ENCODE assay signal across 8 cellular contexts in the genomic region with DNA sequence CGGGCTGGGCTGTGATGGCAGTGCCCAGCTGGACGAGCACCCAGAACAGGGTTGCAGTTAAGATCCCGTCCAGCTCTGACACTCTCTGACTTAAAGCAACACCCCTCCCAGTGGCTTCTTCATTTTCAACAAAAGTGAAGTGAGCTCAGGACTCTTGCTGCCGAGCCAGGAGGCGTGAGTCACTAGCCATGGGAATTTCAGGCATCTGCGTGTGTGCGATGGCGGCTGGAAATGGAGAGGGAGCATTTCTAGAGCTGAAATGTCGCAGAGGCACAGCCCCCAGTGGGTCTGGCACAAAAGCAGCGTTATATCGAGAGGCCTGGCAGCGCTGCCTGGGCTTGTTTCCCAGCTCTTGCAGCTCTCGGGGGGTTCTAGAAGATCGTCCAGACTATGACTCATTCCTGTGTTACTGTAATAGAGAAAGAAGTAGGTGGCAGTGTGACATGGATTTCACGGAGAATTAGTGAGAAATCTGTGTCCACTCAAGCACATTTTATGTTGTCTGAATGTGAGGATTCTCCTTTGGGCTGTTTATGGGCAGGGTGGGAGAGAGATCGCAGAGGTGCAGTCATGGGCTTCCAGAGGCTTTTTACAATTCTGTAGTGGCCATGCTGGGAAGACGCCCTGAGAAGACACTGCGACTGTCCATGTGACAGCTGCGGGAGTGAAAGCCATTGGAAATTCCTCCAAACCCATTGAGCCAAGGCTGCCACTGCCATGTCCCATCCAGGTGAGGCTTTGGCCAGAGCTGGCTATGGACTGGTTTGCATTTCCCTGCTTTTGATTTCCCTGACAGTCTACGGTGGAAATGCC.
DNase-seq lines count a peak whose midpoint lies in the region; ATAC-seq, FAIRE-seq and TF ChIP-seq lines count a peak whose summit lies in the region.

No MANE protein-coding gene starts in this region.

- H3K9me1 ChIP-seq in K562 (ENCODE audit: control insufficient read depth, insufficient read depth, low read length) = peaks cover 3% of the 10 kb centered on the region

- CTCF ChIA-PET in K562 (lab: Yijun Ruan, JAX; ENCODE audit: low intra/inter-chr PET ratio) = no interaction called here
- CTCF ChIA-PET in T-cell (lab: Charles Lee) = no interaction called here

- no peak overlapping the region for H3K27ac ChIP-seq in K562 (ENCODE audit: extremely low read depth, low read depth, low read length)

- H3K9ac ChIP-seq in K562 (ENCODE audit: insufficient read depth in 1 of 2, low read depth in 2 of 2, low read length in 2 of 2) (no peak overlapping the region), skeletal muscle satellite cell (ENCODE audit: low read depth, low read length) (peak overlapping the region; percentile 51)

- no TSS peak for BruUV-seq in K562 (replicated peaks; lab: Mats Ljungman, UMichigan)

- no peaks in the 10 kb centered on the region for H3K9me3 Mint-ChIP-seq in T-cell
- peaks cover 4% of the 10 kb centered on the region for H3K9me3 Mint-ChIP-seq in activated T-helper 1 cell treated with anti-CD3 and anti-CD28 coated beads, Interleukin-12 subunit alpha, Interleukin-12 subunit beta, Interleukin-2, Interleukin-4 antibody, amounts not matched to agents 30 ng/mL and 10 ng/mL and 1 ng/mL, durations not matched to agents 14 hours and 24 hours and 36 hours

- H4K20me1 ChIP-seq in K562 (replicated peaks; ENCODE audit: control insufficient read depth, insufficient read depth, low read length) = no peaks in the 10 kb centered on the region; the same call in 1 of the 2 replicates

- H3K4me2 ChIP-seq in K562 (ENCODE audit: insufficient read depth, low read length) (peak overlapping the region; percentile 50), skeletal muscle satellite cell (ENCODE audit: low read length) (peak overlapping the region; percentile 81)

- H3K9me3 ChIP-seq in K562 (replicated peaks; ENCODE audit: control insufficient read depth, insufficient read depth, low read depth, low read length) = no peaks in the 10 kb centered on the region
- no peaks in the 10 kb centered on the region for H3K9me3 ChIP-seq in skeletal muscle satellite cell (replicated peaks; ENCODE audit: low read length)

- H3K4me3 Mint-ChIP-seq in T-cell = no peak overlapping the region
- H3K4me3 Mint-ChIP-seq in activated T-helper 1 cell treated with anti-CD3 and anti-CD28 coated beads, Interleukin-12 subunit alpha, Interleukin-12 subunit beta, Interleukin-2, Interleukin-4 antibody, amounts not matched to agents 30 ng/mL and 10 ng/mL and 1 ng/mL, durations not matched to agents 14 hours and 24 hours and 36 hours = no peak overlapping the region

- H3K27me3 ChIP-seq in K562 (ENCODE audit: control insufficient read depth in 2 of 2, insufficient read depth in 2 of 2, low read length in 2 of 2) = peaks cover 42 to 78% of the 10 kb centered on the region in 2 experiments
- H3K27me3 ChIP-seq in skeletal muscle satellite cell (ENCODE audit: control insufficient read depth, insufficient read depth, low read length) = peaks cover 5% of the 10 kb centered on the region

- TF ChIP-seq CTCF in HFF-Myc (IDR thresholded peaks at IDR 0.05; ENCODE audit: low read depth, low read length, missing control alignments) (no peak), K562 (IDR thresholded peaks at IDR 0.05 in 2 of 3, conservative IDR thresholded peaks at IDR 0.05 in 1 of 3; ENCODE audit: insufficient read depth in 2 of 3, low read depth in 1 of 3, low read length in 3 of 3) (0 out of 6 replicates have a peak, but pooled peaks of 1 of the 3 experiments have one; percentile 6)

- no peak for TF ChIP-seq EP300 in K562 (IDR thresholded peaks at IDR 0.05; ENCODE audit: low read length)

- in situ Hi-C loops in K562 (cut with MboI) = no loop called here

- H3K27me3 Mint-ChIP-seq in T-cell = peaks cover 0 to 18% of the 10 kb centered on the region in 2 donors
- H3K27me3 Mint-ChIP-seq in activated T-helper 1 cell treated with anti-CD3 and anti-CD28 coated beads, Interleukin-12 subunit alpha, Interleukin-12 subunit beta, Interleukin-2, Interleukin-4 antibody, amounts not matched to agents 30 ng/mL and 10 ng/mL and 1 ng/mL, durations not matched to agents 14 hours and 24 hours and 36 hours (ENCODE audit: insufficient read depth) = no peaks in the 10 kb centered on the region

- H3K4me1 ChIP-seq in K562 (replicated peaks in 1 of 2; ENCODE audit: control insufficient read depth in 2 of 2, insufficient read depth in 2 of 2, low read length in 2 of 2) (peaks cover 0 to 6% of the 10 kb centered on the region in 2 experiments; a peak in 2 of 5 replicates), skeletal muscle satellite cell (ENCODE audit: control insufficient read depth, insufficient read depth, low read length) (peaks cover 37% of the 10 kb centered on the region)

- POLR2A ChIA-PET in K562 (lab: Yijun Ruan, JAX) (interaction anchor here (0.6 to 1.2 kb wide), 5 partner anchors 8 to 951 kb away, joined by 3 to 8 read pairs (median 3); no protein-coding TSS in a partner anchor), T-cell (lab: Charles Lee) (no interaction called here)

- no peak for FAIRE-seq in K562 (lab: Jason Lieb, UNC)

- H3K36me3 ChIP-seq in K562 (ENCODE audit: control insufficient read depth, insufficient read depth, low read length) (no peaks in the 10 kb centered on the region), skeletal muscle satellite cell (ENCODE audit: insufficient read depth, low read length) (no peaks in the 10 kb centered on the region)

- H3K4me3 ChIP-seq in HFF-Myc (replicated peaks; ENCODE audit: low read depth, low read length) (peak overlapping the region; percentile 26), K562 (no peak overlapping the region), skeletal muscle satellite cell (ENCODE audit: low read length) (peak overlapping the region; percentile 60)

- no peaks in the 10 kb centered on the region for H3K4me1 Mint-ChIP-seq in T-cell
- no peaks in the 10 kb centered on the region for H3K4me1 Mint-ChIP-seq in activated T-helper 1 cell treated with anti-CD3 and anti-CD28 coated beads, Interleukin-12 subunit alpha, Interleukin-12 subunit beta, Interleukin-2, Interleukin-4 antibody, amounts not matched to agents 30 ng/mL and 10 ng/mL and 1 ng/mL, durations not matched to agents 14 hours and 24 hours and 36 hours (ENCODE audit: low read depth)

- peak; percentile 37 for ATAC-seq in K562
- no peak for ATAC-seq in GM19397 (IDR thresholded peaks at IDR 0.05; ENCODE audit: unreplicated experiment)
- no peak for ATAC-seq in T-cell (replicated peaks in 1 of 4)
- ATAC-seq in HG03175 (IDR thresholded peaks at IDR 0.05; ENCODE audit: unreplicated experiment) = no peak

- H3K36me3 Mint-ChIP-seq in T-cell = no peaks in the 10 kb centered on the region
- no peaks in the 10 kb centered on the region for H3K36me3 Mint-ChIP-seq in activated T-helper 1 cell treated with anti-CD3 and anti-CD28 coated beads, Interleukin-12 subunit alpha, Interleukin-12 subunit beta, Interleukin-2, Interleukin-4 antibody, amounts not matched to agents 30 ng/mL and 10 ng/mL and 1 ng/mL, durations not matched to agents 14 hours and 24 hours and 36 hours (ENCODE audit: low read depth)

- intact Hi-C loops in K562 (cut with micrococcal nuclease) = no loop called here
- intact Hi-C loops in activated T-helper 1 cell treated with anti-CD3 and anti-CD28 coated beads, Interleukin-12 subunit alpha, Interleukin-12 subunit beta, Interleukin-2, Interleukin-4 antibody, amounts not matched to agents 30 ng/mL and 10 ng/mL and 1 ng/mL, durations not matched to agents 14 hours and 24 hours and 36 hours (cut with micrococcal nuclease) = no loop called here

- H2AFZ ChIP-seq in K562 (ENCODE audit: low read depth, low read length) = no peak overlapping the region

- no peak for TF ChIP-seq POLR2A in K562 (conservative IDR thresholded peaks at IDR 0.05)

- DNase-seq in HFF-Myc (ENCODE audit: extremely low read depth, low read depth) (no peak), K562 (ENCODE audit: extremely low read depth in 1 of 4, low spot score in 3 of 4) (peak in 1 of 4 experiments; percentile 22), hypothalamus (lab: John Stamatoyannopoulos, UW) (peak in 42 of 51 donors; percentile 13 to 85 (median 46)), T-cell (no peak)
- DNase-seq in activated T-helper 1 cell treated with anti-CD3 and anti-CD28 coated beads, Interleukin-12 subunit alpha, Interleukin-12 subunit beta, Interleukin-2, Interleukin-4 antibody, amounts not matched to agents 30 ng/mL and 10 ng/mL and 1 ng/mL, durations not matched to agents 14 hours and 24 hours and 36 hours (ENCODE audit: low spot score) = no peak

- H3K27ac Mint-ChIP-seq in T-cell = no peak overlapping the region
- H3K27ac Mint-ChIP-seq in activated T-helper 1 cell treated with anti-CD3 and anti-CD28 coated beads, Interleukin-12 subunit alpha, Interleukin-12 subunit beta, Interleukin-2, Interleukin-4 antibody, amounts not matched to agents 30 ng/mL and 10 ng/mL and 1 ng/mL, durations not matched to agents 14 hours and 24 hours and 36 hours = no peak overlapping the region

- 2% methylated on average over 20 of the region's 20 CpGs for WGBS in K562 (ENCODE audit: insufficient coverage, low coverage, missing lambda C conversion rate)

- TF ChIP-seq RAD21 in K562 (CRISPR knock-in tag; conservative IDR thresholded peaks at IDR 0.05 in 1 of 2, IDR thresholded peaks at IDR 0.05 in 1 of 2) = no peak

- H3K79me2 ChIP-seq in K562 (ENCODE audit: control insufficient read depth, insufficient read depth, low read length) = no peaks in the 10 kb centered on the region

TF ChIP-seq in K562, 482 proteins besides CTCF, POLR2A, EP300 and RAD21 (continues in another document):
- TF ChIP-seq, protein P1, sequence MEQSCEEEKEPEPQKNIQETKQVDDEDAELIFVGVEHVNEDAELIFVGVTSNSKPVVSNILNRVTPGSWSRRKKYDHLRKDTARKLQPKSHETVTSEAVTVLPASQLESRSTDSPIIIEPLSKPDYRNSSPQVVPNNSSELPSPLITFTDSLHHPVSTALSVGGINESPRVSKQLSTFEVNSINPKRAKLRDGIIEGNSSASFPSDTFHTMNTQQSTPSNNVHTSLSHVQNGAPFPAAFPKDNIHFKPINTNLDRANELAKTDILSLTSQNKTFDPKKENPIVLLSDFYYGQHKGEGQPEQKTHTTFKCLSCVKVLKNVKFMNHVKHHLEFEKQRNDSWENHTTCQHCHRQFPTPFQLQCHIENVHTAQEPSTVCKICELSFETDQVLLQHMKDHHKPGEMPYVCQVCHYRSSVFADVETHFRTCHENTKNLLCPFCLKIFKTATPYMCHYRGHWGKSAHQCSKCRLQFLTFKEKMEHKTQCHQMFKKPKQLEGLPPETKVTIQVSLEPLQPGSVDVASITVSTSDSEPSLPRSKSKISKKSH (CRISPR knock-in tag; IDR thresholded peaks at IDR 0.05) = no peak
- no peak for TF ChIP-seq NR1H2 (CRISPR knock-in tag; IDR thresholded peaks at IDR 0.05)
- no peak for TF ChIP-seq NEUROD1 (IDR thresholded peaks at IDR 0.05; ENCODE audit: borderline replicate concordance, low read depth, low read length, partially characterized antibody)
- TF ChIP-seq HOXB6 (CRISPR knock-in tag; IDR thresholded peaks at IDR 0.05; ENCODE audit: borderline replicate concordance) = no peak

Comparison
In these comparisons a context has a peak if more than half of its experiments do, and no peak if none do; other contexts are left out.
1. DNase-seq: peak in hypothalamus (42 of 51); none in HFF-Myc (single experiment), T-cell (0 of 34) and activated T-helper 1 cell treated with anti-CD3 and anti-CD28 coated beads, Interleukin-12 subunit alpha, Interleukin-12 subunit beta, Interleukin-2, Interleukin-4 antibody, amounts not matched to agents 30 ng/mL and 10 ng/mL and 1 ng/mL, durations not matched to agents 14 hours and 24 hours and 36 hours (single experiment).